Comparison of ENCODE assay signal across 8 cellular contexts in genomic region chr3:127747751-127748521, GRCh38.
DNase-seq lines count a peak whose midpoint lies in the region; TF ChIP-seq lines count a peak whose summit lies in the region.

No MANE protein-coding gene starts in this region.

- no peak overlapping the region for H3K4me3 Mint-ChIP-seq in immature natural killer cell

- no peaks in the 10 kb centered on the region for H3K36me3 ChIP-seq in breast epithelium

- H3K4me3 ChIP-seq in breast epithelium = no peak overlapping the region

- DNase-seq in A172 (ENCODE audit: low spot score) = peak; percentile 97
- DNase-seq in LoVo (ENCODE audit: low spot score) = peak; percentile 89
- DNase-seq in breast epithelium (ENCODE audit: low spot score in 2 of 2) = peak in 1 of 2 donors; percentile 52
- DNase-seq in lung microvascular endothelial cell (ENCODE audit: low read depth in 2 of 2) = peak; percentile 42 to 67
- DNase-seq in activated naive CD4-positive, alpha-beta T cell (lab: John Stamatoyannopoulos, UW) = no peak
- DNase-seq in germinal center (ENCODE audit: low spot score) = no peak
- no peak for DNase-seq in immature natural killer cell
- no peak for DNase-seq in MV-4-11 (lab: John Stamatoyannopoulos, UW)

- no peaks in the 10 kb centered on the region for H3K27me3 ChIP-seq in breast epithelium

- intact Hi-C loops in breast epithelium (cut with DNase I; ENCODE audit: low total_unique reads) = no loop called here

- no peak overlapping the region for H3K27ac Mint-ChIP-seq in immature natural killer cell

- H3K36me3 Mint-ChIP-seq in immature natural killer cell = no peaks in the 10 kb centered on the region

- peaks cover 0 to 4% (median 0%) of the 10 kb centered on the region in 3 donors for H3K27me3 Mint-ChIP-seq in immature natural killer cell (ENCODE audit: low read depth in 3 of 3)

- H3K9me3 ChIP-seq in breast epithelium = no peaks in the 10 kb centered on the region

- H3K4me1 Mint-ChIP-seq in immature natural killer cell = no peaks in the 10 kb centered on the region

- no peak for TF ChIP-seq POLR2A in breast epithelium (IDR thresholded peaks at IDR 0.05)

- H3K4me1 ChIP-seq in breast epithelium = no peaks in the 10 kb centered on the region

- no peaks in the 10 kb centered on the region for H3K9me3 Mint-ChIP-seq in immature natural killer cell

- H3K27ac ChIP-seq in breast epithelium = peak overlapping the region; percentile 66 to 72

- TF ChIP-seq CTCF in breast epithelium (IDR thresholded peaks at IDR 0.05) = no peak

Comparison
In these comparisons a context has a peak if more than half of its experiments do, and no peak if none do; other contexts are left out.
1. DNase-seq: peak in A172 (single experiment), LoVo (single experiment) and lung microvascular endothelial cell (2 of 2); none in activated naive CD4-positive, alpha-beta T cell (0 of 4), germinal center (single experiment), immature natural killer cell (0 of 3) and MV-4-11 (single experiment).